In the genomic region with DNA sequence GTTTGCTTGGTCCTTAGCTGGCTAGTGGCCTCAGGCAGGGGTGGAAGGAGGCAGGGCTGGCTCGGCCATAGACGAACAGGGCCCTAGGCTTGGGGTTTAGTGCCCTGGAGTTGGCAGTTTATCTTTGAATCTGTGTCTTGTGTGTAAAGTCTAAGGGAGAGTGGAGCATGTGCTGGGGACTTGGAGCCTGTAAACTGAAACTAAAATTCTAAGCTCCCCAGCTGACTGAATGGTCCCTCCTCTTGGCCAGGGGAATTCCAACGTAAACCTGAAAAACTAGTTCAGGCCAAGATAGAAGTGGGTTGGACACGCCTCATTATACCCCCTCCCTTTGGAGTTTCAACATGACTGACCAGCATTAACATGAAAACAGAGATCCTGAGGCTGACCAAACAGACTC, we compare ENCODE assay signal across 9 cellular contexts. TPM values are rescaled to one million over a fixed set of nuclear protein-coding genes. Genes with fewer than 3 reads are reported as not detected.
DNase-seq lines count a peak whose midpoint lies in the region; ATAC-seq and TF ChIP-seq lines count a peak whose summit lies in the region.
"Had no signal": no experiment of that assay in that cellular context is flagged by ENCODE, and none has a peak within 500 bp of the region (broad histone marks: within the 10 kb centered on the region; RNA-seq: fewer than 3 reads in every experiment).

No MANE protein-coding gene starts in this region.

- peaks cover 5 to 28% (median 13%) of the 10 kb centered on the region in 4 donors for H3K4me1 ChIP-seq in transverse colon

- 14% methylated on average over 4 of the region's 4 CpGs; no CpG with 5 or more reads in 1 of the 2 donors for WGBS in transverse colon (ENCODE audit: low coverage in 1 of 2), 2 donors

- H3K36me3 ChIP-seq in transverse colon: no peaks in the 10 kb centered on the region

- peak; percentile 93 for DNase-seq in GM12865 (ENCODE audit: low read depth)
- DNase-seq in M059J (ENCODE audit: low read depth): peak; percentile 82
- DNase-seq in fibroblast of villous mesenchyme (ENCODE audit: low read depth): peak; percentile 83
- DNase-seq in transverse colon: peak; percentile 32
- DNase-seq in C1 segment of cervical spinal cord (lab: John Stamatoyannopoulos, UW): no peak
- DNase-seq in activated CD8-positive, alpha-beta memory T cell treated with anti-CD3 and anti-CD28 coated beads, Interleukin-2, amount 50 U/mL, for 48 hours: no peak

- TF ChIP-seq EP300 in transverse colon (IDR thresholded peaks at IDR 0.05; ENCODE audit: low read depth): no peak

- intact Hi-C loops in transverse colon (cut with DNase I; ENCODE audit: low total_unique reads): no loop called here

- ATAC-seq in GM21737 (IDR thresholded peaks at IDR 0.05; ENCODE audit: unreplicated experiment): peak; percentile 68
- ATAC-seq in activated CD4-positive, CD25-positive, alpha-beta regulatory T cell treated with anti-CD3 and anti-CD28 coated beads, Interleukin-2, amount 50 U/mL, for 24 hours: no peak

- no peaks in the 10 kb centered on the region for H3K9me3 ChIP-seq in transverse colon

- H3K27me3 ChIP-seq in transverse colon: no peaks in the 10 kb centered on the region

- in situ Hi-C loops in transverse colon (cut with MboI; ENCODE audit: low pct_ligation_motif_present in 1 of 4, low pct_unique_long_range_greater_than_20kb in 1 of 4, low sequenced_read_pairs in 3 of 4): no loop called here

- no peak for TF ChIP-seq CTCF in GM12865 (IDR thresholded peaks at IDR 0.05; ENCODE audit: insufficient read depth, low read depth, low read length, missing control alignments)
- no peak for TF ChIP-seq CTCF in fibroblast of villous mesenchyme (IDR thresholded peaks at IDR 0.05; ENCODE audit: insufficient read depth, low read depth, low read length)
- no peak for TF ChIP-seq CTCF in transverse colon (IDR thresholded peaks at IDR 0.05)

- H3K4me3 ChIP-seq in GM12865 (ENCODE audit: low read depth, low read length) (peak overlapping the region; percentile 35), fibroblast of villous mesenchyme (ENCODE audit: low read depth, low read length) (no peak overlapping the region), transverse colon (no peak overlapping the region)

- TF ChIP-seq POLR2A in transverse colon (IDR thresholded peaks at IDR 0.05): no peak

- peak overlapping the region; percentile 45 to 76 (median 64) for H3K27ac ChIP-seq in transverse colon

RNA-seq across cellular contexts. Expression of gene GPR78, which starts 46.1 kb away (rescaled TPM):
- 0.07 TPM in 1 of 2 replicates, not detected in the other for total RNA-seq in M059J (2014; rRNA removed; shearing (Covaris generic))
- total RNA-seq in fibroblast of villous mesenchyme (0.97 and 2.2 TPM in 2 replicates), transverse colon (under 1 TPM in 1 of 4 donors, not detected in 3; 0.14 TPM)
- total RNA-seq: dermis microvascular lymphatic vessel endothelial cell had no signal

RNA-seq across cellular contexts. Expression of gene CPZ, which starts 58.4 kb away (rescaled TPM):
- 7.0 and 13.2 TPM in 2 replicates for total RNA-seq in M059J (2014; rRNA removed; shearing (Covaris generic))
- total RNA-seq in fibroblast of villous mesenchyme: 15.5 and 19.0 TPM in 2 replicates
- 1 to 10 TPM in 1 of 4 donors, under 1 TPM in 1, not detected in 2; 0.96 to 2.1 TPM for total RNA-seq in transverse colon
- total RNA-seq: dermis microvascular lymphatic vessel endothelial cell had no signal

Comparison
In these comparisons a context has a peak if more than half of its experiments do, and no peak if none do; other contexts are left out.
1. DNase-seq: peak in GM12865 (single experiment), M059J (single experiment), fibroblast of villous mesenchyme (single experiment) and transverse colon (single experiment); none in C1 segment of cervical spinal cord (0 of 14) and activated CD8-positive, alpha-beta memory T cell treated with anti-CD3 and anti-CD28 coated beads, Interleukin-2, amount 50 U/mL, for 48 hours (single experiment).